Comparison of ENCODE assay signal across 9 cellular contexts in genomic region chrX:16695079-16695676, GRCh38. TPM values are rescaled to one million over a fixed set of nuclear protein-coding genes. Genes with fewer than 3 reads are reported as not detected.
DNase-seq lines count a peak whose midpoint lies in the region; ATAC-seq and TF ChIP-seq lines count a peak whose summit lies in the region.
"Had no signal": no experiment of that assay in that cellular context is flagged by ENCODE, and none has a peak within 500 bp of the region (broad histone marks: within the 10 kb centered on the region; RNA-seq: fewer than 3 reads in every experiment).

No MANE protein-coding gene starts in this region.

- no peaks in the 10 kb centered on the region for H3K4me1 Mint-ChIP-seq in CD8-positive, alpha-beta T cell (ENCODE audit: low read depth)
- no peaks in the 10 kb centered on the region for H3K4me1 Mint-ChIP-seq in activated CD8-positive, alpha-beta memory T cell treated with anti-CD3 and anti-CD28 coated beads, Interleukin-2, amount 10 ng/mL, durations not matched to agents 7 days and 5 days
- peaks cover 6% of the 10 kb centered on the region for H3K4me1 Mint-ChIP-seq in nephron progenitor cell

- POLR2A ChIA-PET in CD8-positive, alpha-beta T cell (lab: Charles Lee): no interaction called here

- H3K4me3 Mint-ChIP-seq in CD8-positive, alpha-beta T cell: no peak overlapping the region
- H3K4me3 Mint-ChIP-seq in activated CD8-positive, alpha-beta memory T cell treated with anti-CD3 and anti-CD28 coated beads, Interleukin-2, amount 10 ng/mL, durations not matched to agents 7 days and 5 days: no peak overlapping the region
- H3K4me3 Mint-ChIP-seq in nephron progenitor cell: no peak overlapping the region

- CTCF ChIA-PET in CD8-positive, alpha-beta T cell (lab: Charles Lee): interaction anchor here (0.5 to 2.3 kb wide), 5 partner anchors 8 to 250 kb away, joined by 3 to 6 read pairs (median 3); partner anchors contain the start of gene SYAP1
- CTCF ChIA-PET in activated CD8-positive, alpha-beta memory T cell treated with anti-CD3 and anti-CD28 coated beads, Interleukin-2, amount 10 ng/mL, durations not matched to agents 7 days and 5 days (lab: Charles Lee): no interaction called here

- no peaks in the 10 kb centered on the region for H3K4me1 ChIP-seq in CD8-positive, alpha-beta T cell (ENCODE audit: insufficient read depth, low read length)
- no peaks in the 10 kb centered on the region for H3K4me1 ChIP-seq in tibial artery

- H3K27ac Mint-ChIP-seq in CD8-positive, alpha-beta T cell: no peak overlapping the region
- no peak overlapping the region for H3K27ac Mint-ChIP-seq in activated CD8-positive, alpha-beta memory T cell treated with anti-CD3 and anti-CD28 coated beads, Interleukin-2, amount 10 ng/mL, durations not matched to agents 7 days and 5 days
- H3K27ac Mint-ChIP-seq in nephron progenitor cell: no peak overlapping the region

- no peaks in the 10 kb centered on the region for H3K9me3 ChIP-seq in CD8-positive, alpha-beta T cell (ENCODE audit: low read length)
- no peaks in the 10 kb centered on the region for H3K9me3 ChIP-seq in tibial artery

- intact Hi-C loops in CD8-positive, alpha-beta T cell (cut with DNase I, micrococcal nuclease): loop anchor here (5.0 to 10.0 kb wide), 4 partner anchors 1010 to 1350 kb away; partner anchors contain the start of gene PIR (in 1 of the 2)
- intact Hi-C loops in tibial artery (cut with DNase I; ENCODE audit: low total_unique reads): no loop called here

- ATAC-seq in CD8-positive, alpha-beta T cell: peak; percentile 80
- ATAC-seq in GM21360 (IDR thresholded peaks at IDR 0.05; ENCODE audit: unreplicated experiment) (peak; percentile 86), HG03045 (IDR thresholded peaks at IDR 0.05; ENCODE audit: unreplicated experiment) (no peak)
- ATAC-seq in activated CD8-positive, alpha-beta memory T cell treated with anti-CD3 and anti-CD28 coated beads, Interleukin-2, amount 10 ng/mL, durations not matched to agents 7 days and 5 days: peak; percentile 45

- H3K4me3 ChIP-seq in CD8-positive, alpha-beta T cell (ENCODE audit: low read depth, low read length): no peak overlapping the region
- H3K4me3 ChIP-seq in epithelial cell of esophagus (ENCODE audit: low read length) (no peak overlapping the region), tibial artery (no peak overlapping the region)

- H3K9me3 Mint-ChIP-seq in CD8-positive, alpha-beta T cell: no peaks in the 10 kb centered on the region
- H3K9me3 Mint-ChIP-seq in activated CD8-positive, alpha-beta memory T cell treated with anti-CD3 and anti-CD28 coated beads, Interleukin-2, amount 10 ng/mL, durations not matched to agents 7 days and 5 days (ENCODE audit: low read depth): no peaks in the 10 kb centered on the region
- H3K9me3 Mint-ChIP-seq in nephron progenitor cell: no peaks in the 10 kb centered on the region

- DNase-seq in CD8-positive, alpha-beta T cell: peak; percentile 18 to 77 (median 45)
- DNase-seq in NCI-H460 (ENCODE audit: extremely low read depth, low read depth) (peak; percentile 36), epithelial cell of esophagus (ENCODE audit: low read depth) (peak; percentile 52), nephron progenitor cell (peak; percentile 81), tibial artery (peak; percentile 67 to 73)
- peak; percentile 61 for DNase-seq in activated CD8-positive, alpha-beta memory T cell treated with anti-CD3 and anti-CD28 coated beads, Interleukin-2, amount 10 ng/mL, durations not matched to agents 7 days and 5 days

- no peaks in the 10 kb centered on the region for H3K36me3 ChIP-seq in CD8-positive, alpha-beta T cell (ENCODE audit: insufficient read depth, low read length)
- H3K36me3 ChIP-seq in tibial artery: peaks cover 0 to 38% (median 20%) of the 10 kb centered on the region in 3 donors

- peaks cover 45% of the 10 kb centered on the region for H3K36me3 Mint-ChIP-seq in CD8-positive, alpha-beta T cell
- H3K36me3 Mint-ChIP-seq in activated CD8-positive, alpha-beta memory T cell treated with anti-CD3 and anti-CD28 coated beads, Interleukin-2, amount 10 ng/mL, durations not matched to agents 7 days and 5 days: peaks cover 2% of the 10 kb centered on the region
- peaks cover 77% of the 10 kb centered on the region for H3K36me3 Mint-ChIP-seq in nephron progenitor cell (ENCODE audit: low read depth)

- TF ChIP-seq CTCF in CD8-positive, alpha-beta T cell (IDR thresholded peaks at IDR 0.05): peak; percentile 67
- TF ChIP-seq CTCF in epithelial cell of esophagus (IDR thresholded peaks at IDR 0.05; ENCODE audit: insufficient read depth, low read depth, low read length, missing control alignments) (peak; percentile 75), nephron progenitor cell (IDR thresholded peaks at IDR 0.05) (peak; percentile 95), tibial artery (IDR thresholded peaks at IDR 0.05) (peak; percentile 55 to 69)

- H3K27me3 Mint-ChIP-seq in CD8-positive, alpha-beta T cell (ENCODE audit: low read depth): no peaks in the 10 kb centered on the region
- H3K27me3 Mint-ChIP-seq in activated CD8-positive, alpha-beta memory T cell treated with anti-CD3 and anti-CD28 coated beads, Interleukin-2, amount 10 ng/mL, durations not matched to agents 7 days and 5 days: no peaks in the 10 kb centered on the region
- no peaks in the 10 kb centered on the region for H3K27me3 Mint-ChIP-seq in nephron progenitor cell (ENCODE audit: low read depth, poor library complexity)

- H3K27me3 ChIP-seq in CD8-positive, alpha-beta T cell (ENCODE audit: insufficient read depth, low read length): no peaks in the 10 kb centered on the region
- no peaks in the 10 kb centered on the region for H3K27me3 ChIP-seq in tibial artery

- no peak overlapping the region for H3K27ac ChIP-seq in CD8-positive, alpha-beta T cell (ENCODE audit: low read depth, low read length)
- H3K27ac ChIP-seq in tibial artery: no peak overlapping the region

RNA-seq across cellular contexts. Expression of gene CTPS2, which starts 17.3 kb away (rescaled TPM):
- 1 to 10 TPM; 3.4 to 3.6 TPM for total RNA-seq in CD8-positive, alpha-beta T cell
- 16.0 and 19.8 TPM in 2 replicates for total RNA-seq in NCI-H460 (2014; rRNA removed; shearing (Covaris generic))
- polyA plus RNA-seq in NCI-H460 (2014; cell fraction: nucleus; rRNA removed): 16.4 and 30.1 TPM in 2 replicates
- total RNA-seq in activated CD8-positive, alpha-beta memory T cell treated with anti-CD3 and anti-CD28 coated beads, Interleukin-2, amount 10 ng/mL, durations not matched to agents 7 days and 5 days: 1 to 10 TPM; 5.6 to 6.6 TPM

RNA-seq across cellular contexts. Expression of gene SYAP1, which starts 24.2 kb away (rescaled TPM):
- 10 to 100 TPM; 71.1 to 76.5 TPM for total RNA-seq in CD8-positive, alpha-beta T cell
- 30.9 and 34.8 TPM in 2 replicates for total RNA-seq in NCI-H460 (2014; rRNA removed; shearing (Covaris generic))
- polyA plus RNA-seq in NCI-H460 (2014; cell fraction: nucleus; rRNA removed): 13.2 and 14.6 TPM in 2 replicates
- 10 to 100 TPM; 13.1 to 18.4 TPM for total RNA-seq in activated CD8-positive, alpha-beta memory T cell treated with anti-CD3 and anti-CD28 coated beads, Interleukin-2, amount 10 ng/mL, durations not matched to agents 7 days and 5 days

RNA-seq across cellular contexts. Expression of gene S100G, which starts 45.2 kb away (rescaled TPM):
- not detected for total RNA-seq in CD8-positive, alpha-beta T cell
- not detected in 2 replicates for total RNA-seq in NCI-H460 (2014; rRNA removed; shearing (Covaris generic))
- not detected in 2 replicates for polyA plus RNA-seq in NCI-H460 (2014; cell fraction: nucleus; rRNA removed)
- total RNA-seq in activated CD8-positive, alpha-beta memory T cell treated with anti-CD3 and anti-CD28 coated beads, Interleukin-2, amount 10 ng/mL, durations not matched to agents 7 days and 5 days: not detected
- total RNA-seq: subcutaneous adipose tissue had no signal
